1 cellular context compared by ENCODE assay signal in genomic region chr6:166325383-166326042, GRCh38.
TF ChIP-seq lines count a peak whose summit lies in the region.

No MANE protein-coding gene starts in this region.

TF ChIP-seq in HepG2, 621 proteins besides CTCF, POLR2A, EP300 and RAD21:
- peak; percentile 8; the same call in 1 of the 2 replicates for TF ChIP-seq MNT (IDR thresholded peaks at IDR 0.05)
- TF ChIP-seq U2AF2 (IDR thresholded peaks at IDR 0.05; ENCODE audit: low read depth, low read length) = no peak
- peak; percentile 35 for TF ChIP-seq RBM22 (optimal IDR thresholded peaks at IDR 0.05; ENCODE audit: low read length)
- 0 out of 2 replicates have a peak, but pooled peaks have one; percentile 57 for TF ChIP-seq ZSCAN25 (CRISPR knock-in tag; IDR thresholded peaks at IDR 0.05)
